In genomic region chr5:34415559-34416198, GRCh38 we compare ENCODE assay signal across 9 cellular contexts.
DNase-seq lines count a peak whose midpoint lies in the region; ATAC-seq lines count a peak whose summit lies in the region.
"Had no signal": no experiment of that assay in that cellular context is flagged by ENCODE, and none has a peak within 500 bp of the region (broad histone marks: within the 10 kb centered on the region; RNA-seq: fewer than 3 reads in every experiment).

No MANE protein-coding gene starts in this region.

- peaks cover 2% of the 10 kb centered on the region; the same call in 1 of the 2 replicates for H3K9me3 ChIP-seq in HAP-1

- H3K4me3 ChIP-seq in HAP-1 = no peak overlapping the region

- DNase-seq in HAP-1 (ENCODE audit: low spot score in 2 of 2) = peak; percentile 48 to 78
- DNase-seq in iris pigment epithelial cell (ENCODE audit: low read depth) = peak; percentile 79
- DNase-seq in SIG-M5 (lab: John Stamatoyannopoulos, UW) = no peak
- no peak for DNase-seq in putamen (ENCODE audit: low spot score)
- DNase-seq in HK-2 (ENCODE audit: unreplicated experiment) = no peak
- no peak for DNase-seq in cerebellar cortex (ENCODE audit: low spot score)
- DNase-seq: activated CD4-positive, alpha-beta T cell treated with anti-CD3 and anti-CD28 coated beads, Interleukin-2, amount 50 U/mL, for 4 hours had no signal

- in situ Hi-C loops in HAP-1 (cut with MboI; ENCODE audit: low sequenced_read_pairs) = no loop called here

- no peaks in the 10 kb centered on the region for H3K36me3 ChIP-seq in HAP-1 (replicated peaks)

- no peaks in the 10 kb centered on the region for H3K27me3 ChIP-seq in HAP-1 (ENCODE audit: low read depth)

- peaks cover 61% of the 10 kb centered on the region for H3K4me1 ChIP-seq in HAP-1

- ATAC-seq in GM18873 (IDR thresholded peaks at IDR 0.05; ENCODE audit: low FRiP score, unreplicated experiment) (peak; percentile 100), HG03571 (IDR thresholded peaks at IDR 0.05; ENCODE audit: unreplicated experiment) (peak; percentile 95)

Comparison
In these comparisons a context has a peak if more than half of its experiments do, and no peak if none do; other contexts are left out.
1. DNase-seq: peak in HAP-1 (2 of 2) and iris pigment epithelial cell (single experiment); none in SIG-M5 (single experiment), putamen (single experiment), HK-2 (single experiment) and cerebellar cortex (single experiment).